In genomic region chr13:106357198-106357597, GRCh38 we compare ENCODE assay signal across 2 cellular contexts.
TF ChIP-seq lines count a peak whose summit lies in the region.

No MANE protein-coding gene starts in this region.

TF ChIP-seq in IMR-90, 13 proteins besides CTCF, POLR2A, EP300 and RAD21:
- TF ChIP-seq USF2 (IDR thresholded peaks at IDR 0.05; ENCODE audit: low read depth, low read length) = no peak
- no peak for TF ChIP-seq CEBPB (IDR thresholded peaks at IDR 0.05; ENCODE audit: low read depth, low read length)
- TF ChIP-seq RCOR1 (IDR thresholded peaks at IDR 0.05; ENCODE audit: insufficient replicate concordance, low read length) = no peak
- TF ChIP-seq MAZ (IDR thresholded peaks at IDR 0.05; ENCODE audit: borderline replicate concordance, low read depth, low read length) = no peak
TF ChIP-seq in IMR-90: peak in this region for 0.

TF ChIP-seq in WTC11, 78 proteins besides CTCF, POLR2A, EP300 and RAD21:
- TF ChIP-seq ZMAT4 (CRISPR knock-in tag; IDR thresholded peaks at IDR 0.05) = no peak
- TF ChIP-seq ZNF263 (CRISPR knock-in tag; IDR thresholded peaks at IDR 0.05; ENCODE audit: low read depth) = no peak
- no peak for TF ChIP-seq GTF2I (CRISPR knock-in tag; conservative IDR thresholded peaks at IDR 0.05)
- TF ChIP-seq NFATC4 (CRISPR knock-in tag; IDR thresholded peaks at IDR 0.05) = no peak
